Comparison of ENCODE assay signal across 1 cellular context in the genomic region with DNA sequence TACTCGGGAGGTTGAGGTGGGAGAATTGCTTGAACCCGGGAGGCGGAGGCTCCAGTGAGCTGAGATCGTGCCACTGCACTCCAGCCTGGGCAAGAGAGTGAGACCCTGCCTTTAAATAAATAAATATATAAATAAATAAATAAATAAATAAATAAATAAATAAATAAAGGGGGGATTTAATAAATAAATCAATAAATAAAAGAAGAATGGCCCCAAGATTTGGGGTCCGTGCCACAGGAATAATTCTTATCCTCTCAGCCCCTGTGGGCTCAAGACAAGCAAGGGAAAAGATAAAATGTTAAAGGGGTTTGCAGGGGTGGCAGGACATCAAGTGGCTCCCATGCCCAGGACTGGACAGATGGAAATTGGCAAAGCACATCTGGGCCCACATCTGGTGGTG.
A peak's percentile ranks its signal among the peaks of the same experiment; 100 is the strongest.
TF ChIP-seq lines count a peak whose summit lies in the region.

No MANE protein-coding gene starts in this region.

TF ChIP-seq in HEK293, 187 proteins besides CTCF, POLR2A, EP300 and RAD21 (continued from another document and continues in another):
- TF ChIP-seq OVOL3 (tag by site-specific recombination; IDR thresholded peaks at IDR 0.05): no peak
- TF ChIP-seq GLI2 (tag by site-specific recombination; IDR thresholded peaks at IDR 0.05; ENCODE audit: borderline replicate concordance, low read depth): no peak
- no peak for TF ChIP-seq ZNF18 (tag by site-specific recombination; IDR thresholded peaks at IDR 0.05)
- TF ChIP-seq, protein P1, sequence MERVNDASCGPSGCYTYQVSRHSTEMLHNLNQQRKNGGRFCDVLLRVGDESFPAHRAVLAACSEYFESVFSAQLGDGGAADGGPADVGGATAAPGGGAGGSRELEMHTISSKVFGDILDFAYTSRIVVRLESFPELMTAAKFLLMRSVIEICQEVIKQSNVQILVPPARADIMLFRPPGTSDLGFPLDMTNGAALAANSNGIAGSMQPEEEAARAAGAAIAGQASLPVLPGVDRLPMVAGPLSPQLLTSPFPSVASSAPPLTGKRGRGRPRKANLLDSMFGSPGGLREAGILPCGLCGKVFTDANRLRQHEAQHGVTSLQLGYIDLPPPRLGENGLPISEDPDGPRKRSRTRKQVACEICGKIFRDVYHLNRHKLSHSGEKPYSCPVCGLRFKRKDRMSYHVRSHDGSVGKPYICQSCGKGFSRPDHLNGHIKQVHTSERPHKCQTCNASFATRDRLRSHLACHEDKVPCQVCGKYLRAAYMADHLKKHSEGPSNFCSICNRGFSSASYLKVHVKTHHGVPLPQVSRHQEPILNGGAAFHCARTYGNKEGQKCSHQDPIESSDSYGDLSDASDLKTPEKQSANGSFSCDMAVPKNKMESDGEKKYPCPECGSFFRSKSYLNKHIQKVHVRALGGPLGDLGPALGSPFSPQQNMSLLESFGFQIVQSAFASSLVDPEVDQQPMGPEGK (tag by site-specific recombination; IDR thresholded peaks at IDR 0.05): no peak
- no peak for TF ChIP-seq BCL11B (tag by site-specific recombination; IDR thresholded peaks at IDR 0.05; ENCODE audit: low read depth)
- TF ChIP-seq REPIN1 (tag by site-specific recombination; IDR thresholded peaks at IDR 0.05; ENCODE audit: low read depth): no peak
- peak; percentile 60; the same call in 1 of the 2 replicates for TF ChIP-seq ZNF404 (tag by site-specific recombination; IDR thresholded peaks at IDR 0.05)
- no peak for TF ChIP-seq ZNF24 (tag by site-specific recombination; IDR thresholded peaks at IDR 0.05)
- TF ChIP-seq, protein P2, sequence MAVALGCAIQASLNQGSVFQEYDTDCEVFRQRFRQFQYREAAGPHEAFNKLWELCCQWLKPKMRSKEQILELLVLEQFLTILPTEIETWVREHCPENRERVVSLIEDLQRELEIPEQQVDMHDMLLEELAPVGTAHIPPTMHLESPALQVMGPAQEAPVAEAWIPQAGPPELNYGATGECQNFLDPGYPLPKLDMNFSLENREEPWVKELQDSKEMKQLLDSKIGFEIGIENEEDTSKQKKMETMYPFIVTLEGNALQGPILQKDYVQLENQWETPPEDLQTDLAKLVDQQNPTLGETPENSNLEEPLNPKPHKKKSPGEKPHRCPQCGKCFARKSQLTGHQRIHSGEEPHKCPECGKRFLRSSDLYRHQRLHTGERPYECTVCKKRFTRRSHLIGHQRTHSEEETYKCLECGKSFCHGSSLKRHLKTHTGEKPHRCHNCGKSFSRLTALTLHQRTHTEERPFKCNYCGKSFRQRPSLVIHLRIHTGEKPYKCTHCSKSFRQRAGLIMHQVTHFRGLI (tag by site-specific recombination; IDR thresholded peaks at IDR 0.05): no peak
- TF ChIP-seq ZNF2 (tag by site-specific recombination; IDR thresholded peaks at IDR 0.05): no peak
- TF ChIP-seq ZNF621 (tag by site-specific recombination; IDR thresholded peaks at IDR 0.05): no peak
- no peak for TF ChIP-seq ZNF23 (tag by site-specific recombination; IDR thresholded peaks at IDR 0.05; ENCODE audit: borderline replicate concordance)
- TF ChIP-seq, protein P3, sequence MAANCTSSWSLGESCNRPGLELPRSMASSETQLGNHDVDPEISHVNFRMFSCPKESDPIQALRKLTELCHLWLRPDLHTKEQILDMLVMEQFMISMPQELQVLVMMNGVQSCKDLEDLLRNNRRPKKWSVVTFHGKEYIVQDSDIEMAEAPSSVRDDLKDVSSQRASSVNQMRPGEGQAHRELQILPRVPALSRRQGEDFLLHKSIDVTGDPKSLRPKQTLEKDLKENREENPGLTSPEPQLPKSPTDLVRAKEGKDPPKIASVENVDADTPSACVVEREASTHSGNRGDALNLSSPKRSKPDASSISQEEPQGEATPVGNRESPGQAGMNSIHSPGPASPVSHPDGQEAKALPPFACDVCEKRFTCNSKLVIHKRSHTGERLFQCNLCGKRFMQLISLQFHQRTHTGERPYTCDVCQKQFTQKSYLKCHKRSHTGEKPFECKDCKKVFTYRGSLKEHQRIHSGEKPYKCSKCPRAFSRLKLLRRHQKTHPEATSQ (tag by site-specific recombination; IDR thresholded peaks at IDR 0.05): no peak
- no peak for TF ChIP-seq KLF7 (tag by site-specific recombination; IDR thresholded peaks at IDR 0.05; ENCODE audit: borderline replicate concordance)
- TF ChIP-seq, protein P4, sequence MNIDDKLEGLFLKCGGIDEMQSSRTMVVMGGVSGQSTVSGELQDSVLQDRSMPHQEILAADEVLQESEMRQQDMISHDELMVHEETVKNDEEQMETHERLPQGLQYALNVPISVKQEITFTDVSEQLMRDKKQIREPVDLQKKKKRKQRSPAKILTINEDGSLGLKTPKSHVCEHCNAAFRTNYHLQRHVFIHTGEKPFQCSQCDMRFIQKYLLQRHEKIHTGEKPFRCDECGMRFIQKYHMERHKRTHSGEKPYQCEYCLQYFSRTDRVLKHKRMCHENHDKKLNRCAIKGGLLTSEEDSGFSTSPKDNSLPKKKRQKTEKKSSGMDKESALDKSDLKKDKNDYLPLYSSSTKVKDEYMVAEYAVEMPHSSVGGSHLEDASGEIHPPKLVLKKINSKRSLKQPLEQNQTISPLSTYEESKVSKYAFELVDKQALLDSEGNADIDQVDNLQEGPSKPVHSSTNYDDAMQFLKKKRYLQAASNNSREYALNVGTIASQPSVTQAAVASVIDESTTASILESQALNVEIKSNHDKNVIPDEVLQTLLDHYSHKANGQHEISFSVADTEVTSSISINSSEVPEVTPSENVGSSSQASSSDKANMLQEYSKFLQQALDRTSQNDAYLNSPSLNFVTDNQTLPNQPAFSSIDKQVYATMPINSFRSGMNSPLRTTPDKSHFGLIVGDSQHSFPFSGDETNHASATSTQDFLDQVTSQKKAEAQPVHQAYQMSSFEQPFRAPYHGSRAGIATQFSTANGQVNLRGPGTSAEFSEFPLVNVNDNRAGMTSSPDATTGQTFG (tag by site-specific recombination; IDR thresholded peaks at IDR 0.05; ENCODE audit: borderline replicate concordance): no peak
- TF ChIP-seq ZNF48 (tag by site-specific recombination; IDR thresholded peaks at IDR 0.05): no peak
- 0 out of 2 replicates have a peak, but pooled peaks have one; percentile 55 for TF ChIP-seq ZNF629 (tag by site-specific recombination; IDR thresholded peaks at IDR 0.05)
- TF ChIP-seq ZNF248 (tag by site-specific recombination; IDR thresholded peaks at IDR 0.05): no peak
- no peak for TF ChIP-seq ZSCAN23 (tag by site-specific recombination; IDR thresholded peaks at IDR 0.05)
- no peak for TF ChIP-seq ZNF658 (tag by site-specific recombination; IDR thresholded peaks at IDR 0.05)
- TF ChIP-seq GLIS2 (tag by site-specific recombination; IDR thresholded peaks at IDR 0.05): no peak
- no peak for TF ChIP-seq ZNF138 (tag by site-specific recombination; IDR thresholded peaks at IDR 0.05; ENCODE audit: borderline replicate concordance)
- TF ChIP-seq ZNF561 (tag by site-specific recombination; IDR thresholded peaks at IDR 0.05; ENCODE audit: borderline replicate concordance): no peak
- no peak for TF ChIP-seq ZNF785 (tag by site-specific recombination; IDR thresholded peaks at IDR 0.05)
- TF ChIP-seq ZNF169 (tag by site-specific recombination; IDR thresholded peaks at IDR 0.05): no peak
- no peak for TF ChIP-seq EGR2 (tag by site-specific recombination; IDR thresholded peaks at IDR 0.05; ENCODE audit: low read depth)
- no peak for TF ChIP-seq ZNF660 (tag by site-specific recombination; IDR thresholded peaks at IDR 0.05)
- no peak for TF ChIP-seq ZNF239 (tag by site-specific recombination; IDR thresholded peaks at IDR 0.05)
- no peak for TF ChIP-seq PRDM10 (tag by site-specific recombination; IDR thresholded peaks at IDR 0.05)
- no peak for TF ChIP-seq ZNF777 (tag by site-specific recombination; IDR thresholded peaks at IDR 0.05; ENCODE audit: borderline replicate concordance)
- peak; percentile 39 for TF ChIP-seq ZNF529 (tag by site-specific recombination; IDR thresholded peaks at IDR 0.05; ENCODE audit: insufficient replicate concordance)
- no peak for TF ChIP-seq ZNF701 (tag by site-specific recombination; IDR thresholded peaks at IDR 0.05)
- TF ChIP-seq RBAK (tag by site-specific recombination; IDR thresholded peaks at IDR 0.05): no peak
- no peak for TF ChIP-seq ZNF707 (tag by site-specific recombination; IDR thresholded peaks at IDR 0.05)
- TF ChIP-seq KLF1 (tag by site-specific recombination; IDR thresholded peaks at IDR 0.05): no peak
- no peak for TF ChIP-seq ZNF585B (tag by site-specific recombination; IDR thresholded peaks at IDR 0.05)
- TF ChIP-seq SCRT2 (tag by site-specific recombination; IDR thresholded peaks at IDR 0.05): no peak
- no peak for TF ChIP-seq ZNF157 (tag by site-specific recombination; IDR thresholded peaks at IDR 0.05)
- no peak for TF ChIP-seq ZSCAN16 (tag by site-specific recombination; IDR thresholded peaks at IDR 0.05)
- no peak for TF ChIP-seq ZNF645 (tag by site-specific recombination; IDR thresholded peaks at IDR 0.05)
- TF ChIP-seq ZBTB7A (tag by site-specific recombination; IDR thresholded peaks at IDR 0.05; ENCODE audit: low read depth): no peak
- no peak for TF ChIP-seq ZNF571 (tag by site-specific recombination; IDR thresholded peaks at IDR 0.05)
- TF ChIP-seq, protein P5, sequence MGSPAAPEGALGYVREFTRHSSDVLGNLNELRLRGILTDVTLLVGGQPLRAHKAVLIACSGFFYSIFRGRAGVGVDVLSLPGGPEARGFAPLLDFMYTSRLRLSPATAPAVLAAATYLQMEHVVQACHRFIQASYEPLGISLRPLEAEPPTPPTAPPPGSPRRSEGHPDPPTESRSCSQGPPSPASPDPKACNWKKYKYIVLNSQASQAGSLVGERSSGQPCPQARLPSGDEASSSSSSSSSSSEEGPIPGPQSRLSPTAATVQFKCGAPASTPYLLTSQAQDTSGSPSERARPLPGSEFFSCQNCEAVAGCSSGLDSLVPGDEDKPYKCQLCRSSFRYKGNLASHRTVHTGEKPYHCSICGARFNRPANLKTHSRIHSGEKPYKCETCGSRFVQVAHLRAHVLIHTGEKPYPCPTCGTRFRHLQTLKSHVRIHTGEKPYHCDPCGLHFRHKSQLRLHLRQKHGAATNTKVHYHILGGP (tag by site-specific recombination; IDR thresholded peaks at IDR 0.05): no peak
- TF ChIP-seq TCF7L2 (IDR thresholded peaks at IDR 0.05; ENCODE audit: borderline replicate concordance, low read depth, low read length): no peak
- no peak for TF ChIP-seq ZNF341 (tag by site-specific recombination; IDR thresholded peaks at IDR 0.05; ENCODE audit: low read depth)
- no peak for TF ChIP-seq ZNF350 (tag by site-specific recombination; IDR thresholded peaks at IDR 0.05)
- no peak for TF ChIP-seq ZNF521 (tag by site-specific recombination; IDR thresholded peaks at IDR 0.05)
- TF ChIP-seq ZNF155 (tag by site-specific recombination; IDR thresholded peaks at IDR 0.05): no peak
- no peak for TF ChIP-seq ZNF423 (tag by site-specific recombination; IDR thresholded peaks at IDR 0.05)
- no peak for TF ChIP-seq ZNF837 (tag by site-specific recombination; IDR thresholded peaks at IDR 0.05)
- TF ChIP-seq ZNF366 (tag by site-specific recombination; conservative IDR thresholded peaks at IDR 0.05): no peak
- no peak for TF ChIP-seq FEZF1 (tag by site-specific recombination; IDR thresholded peaks at IDR 0.05)
- no peak for TF ChIP-seq MEIS1 (CRISPR knock-in tag; IDR thresholded peaks at IDR 0.05; ENCODE audit: borderline replicate concordance)
- TF ChIP-seq ZNF624 (tag by site-specific recombination; IDR thresholded peaks at IDR 0.05): no peak
- no peak for TF ChIP-seq ZNF202 (tag by site-specific recombination; IDR thresholded peaks at IDR 0.05; ENCODE audit: borderline replicate concordance)
- TF ChIP-seq ZNF221 (tag by site-specific recombination; IDR thresholded peaks at IDR 0.05; ENCODE audit: borderline replicate concordance): no peak
- TF ChIP-seq KLF8 (tag by site-specific recombination; IDR thresholded peaks at IDR 0.05): no peak
- TF ChIP-seq ZNF664 (tag by site-specific recombination; IDR thresholded peaks at IDR 0.05): peak; percentile 70
- TF ChIP-seq ZXDB (tag by site-specific recombination; IDR thresholded peaks at IDR 0.05): peak; percentile 62
- TF ChIP-seq ZNF677 (tag by site-specific recombination; IDR thresholded peaks at IDR 0.05): no peak
